ENCODE assay signal across 8 cellular contexts in the genomic region with DNA sequence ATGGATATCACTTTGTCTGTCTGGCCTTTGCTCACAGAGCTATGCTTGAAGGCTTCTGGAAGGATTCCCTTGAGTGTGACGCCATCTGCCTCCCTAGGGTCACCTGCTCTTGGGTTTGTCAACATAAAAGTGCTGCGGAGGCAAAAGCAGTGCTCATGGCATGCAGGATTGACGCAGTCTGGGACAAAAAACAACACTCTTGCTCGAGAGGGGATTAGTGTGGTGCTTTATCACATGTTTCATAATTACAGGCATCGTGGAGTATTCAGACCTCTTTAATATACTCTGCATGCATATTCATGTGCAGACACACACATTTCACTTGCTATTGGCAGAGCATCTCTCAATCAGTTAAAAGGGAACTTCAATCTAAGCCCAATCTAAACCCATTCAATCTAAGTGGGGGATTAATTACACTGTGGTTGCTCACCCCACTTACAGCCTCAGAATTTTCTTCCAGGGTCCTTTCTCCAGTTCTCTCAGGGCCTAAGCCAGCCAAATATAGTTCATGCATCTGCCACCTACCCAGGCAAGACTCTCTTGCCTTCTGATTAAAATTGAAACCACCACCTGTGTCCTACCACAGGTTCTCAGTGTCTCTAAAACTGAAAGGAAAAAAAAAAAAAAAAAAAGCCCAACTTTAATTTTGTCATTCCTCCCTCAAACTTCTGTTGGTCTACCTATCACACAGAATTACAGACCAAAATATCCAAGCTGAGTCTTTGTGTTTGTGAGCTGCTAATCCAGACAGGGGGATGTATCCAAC.
A peak's percentile ranks its signal among the peaks of the same experiment; 100 is the strongest.
DNase-seq lines count a peak whose midpoint lies in the region; ATAC-seq and TF ChIP-seq lines count a peak whose summit lies in the region.

No MANE protein-coding gene starts in this region.

- peak overlapping the region; percentile 75 for H3K27ac ChIP-seq in AG04450 (ENCODE audit: low read depth, low read length)

- TF ChIP-seq CTCF in AG04450 (IDR thresholded peaks at IDR 0.05; ENCODE audit: low read depth, low read length) (no peak), retinal pigment epithelial cell (conservative IDR thresholded peaks at IDR 0.05; ENCODE audit: low read depth, low read length) (no peak)

- no peak for DNase-seq in AG04450 (ENCODE audit: low read depth, low spot score)
- peak; percentile 95 to 96 for DNase-seq in SHP77 (lab: John Stamatoyannopoulos, UW)
- DNase-seq in retinal pigment epithelial cell (ENCODE audit: low read depth): peak; percentile 96
- DNase-seq in central memory CD4-positive, alpha-beta T cell: no peak
- DNase-seq in activated CD4-positive, alpha-beta T cell treated with anti-CD3 and anti-CD28 coated beads for 4 hours: no peak
- DNase-seq in dermis blood vessel endothelial cell: no peak

- CTCF ChIA-PET in AG04450 (lab: Charles Lee): interaction anchor here (1.1 to 2.6 kb wide), 4 partner anchors 26 to 749 kb away, joined by 3 to 17 read pairs (median 4); no protein-coding TSS in a partner anchor

- H3K4me3 ChIP-seq in AG04450 (ENCODE audit: low read depth, low read length) (no peak overlapping the region), retinal pigment epithelial cell (ENCODE audit: low read length) (no peak overlapping the region)

- peak; percentile 67 for ATAC-seq in GM18861 (IDR thresholded peaks at IDR 0.05; ENCODE audit: unreplicated experiment)
- ATAC-seq in HG03025 (IDR thresholded peaks at IDR 0.05; ENCODE audit: low FRiP score, unreplicated experiment): peak; percentile 81

- POLR2A ChIA-PET in AG04450 (lab: Yijun Ruan, JAX): interaction anchor here (0.6 to 1.7 kb wide), 6 partner anchors 12 to 104 kb away, joined by 3 to 7 read pairs (median 4); partner anchors contain the start of gene CDV3

- H3K27me3 ChIP-seq in AG04450 (ENCODE audit: control insufficient read depth, insufficient read depth, low read length): no peaks in the 10 kb centered on the region

- H3K9me3 ChIP-seq in AG04450 (ENCODE audit: control insufficient read depth, insufficient read depth, low read length): no peaks in the 10 kb centered on the region; the same call in 1 of the 2 replicates

Comparison
In these comparisons a context has a peak if more than half of its experiments do, and no peak if none do; other contexts are left out.
1. DNase-seq: peak in SHP77 (2 of 2) and retinal pigment epithelial cell (single experiment); none in AG04450 (single experiment), central memory CD4-positive, alpha-beta T cell (single experiment), activated CD4-positive, alpha-beta T cell treated with anti-CD3 and anti-CD28 coated beads for 4 hours (0 of 2) and dermis blood vessel endothelial cell (single experiment).